Comparison of ENCODE assay signal across 8 cellular contexts in genomic region chr21:31926498-31926897, GRCh38. TPM values are rescaled to one million over a fixed set of nuclear protein-coding genes. Genes with fewer than 3 reads are reported as not detected.
"Had no signal": no experiment of that assay in that cellular context is flagged by ENCODE, and none has a peak within 500 bp of the region (broad histone marks: within the 10 kb centered on the region; RNA-seq: fewer than 3 reads in every experiment).

No MANE protein-coding gene starts in this region.

- H3K27ac Mint-ChIP-seq: GM23338 had no signal

- H3K9me3 ChIP-seq: HAP-1 had no signal

- DNase-seq: H7, IMR-90, KBM-7 had no signal

- H3K4me3 Mint-ChIP-seq: GM23338 had no signal

- ATAC-seq: GM23338, HCT116 had no signal

- FAIRE-seq: HTR-8/SVneo had no signal

- H3K4me3 ChIP-seq: GM23338, HAP-1 had no signal

- H2AFZ ChIP-seq: GM23338 had no signal

- H3K4me1 Mint-ChIP-seq: GM23338 had no signal

- H3K4me2 ChIP-seq: GM23338 had no signal

RNA-seq across cellular contexts. Expression of gene HUNK, which starts 53.7 kb away (rescaled TPM):
- total RNA-seq: HT-29 had no signal
